ENCODE assay signal across 8 cellular contexts in genomic region chr6:35920793-35921732, GRCh38. TPM values are rescaled to one million over a fixed set of nuclear protein-coding genes. Genes with fewer than 3 reads are reported as not detected.
DNase-seq lines count a peak whose midpoint lies in the region; ATAC-seq and TF ChIP-seq lines count a peak whose summit lies in the region.

SRPK1 (minus strand) TSS chr6:35921098; CDS start chr6:35921056, 42 bp downstream.

- H3K27me3 Mint-ChIP-seq in activated CD4-positive, alpha-beta T cell treated with anti-CD3 and anti-CD28 coated beads, Interleukin-2, amount 10 ng/mL, durations not matched to agents 24 days and 14 days, result no peaks in the 10 kb centered on the region

- no peaks in the 10 kb centered on the region for H3K9me3 ChIP-seq in BE2C

- peaks cover 44% of the 10 kb centered on the region for H3K4me1 Mint-ChIP-seq in activated CD4-positive, alpha-beta T cell treated with anti-CD3 and anti-CD28 coated beads, Interleukin-2, amount 10 ng/mL, durations not matched to agents 24 days and 14 days

- H3K36me3 ChIP-seq in BE2C, result peaks cover 24% of the 10 kb centered on the region

- peak within 1 kb of the TSS; percentile 98 for H3K27ac Mint-ChIP-seq in activated CD4-positive, alpha-beta T cell treated with anti-CD3 and anti-CD28 coated beads, Interleukin-2, amount 10 ng/mL, durations not matched to agents 24 days and 14 days

- TF ChIP-seq CTCF in BE2C (IDR thresholded peaks at IDR 0.05; ENCODE audit: low read depth, low read length) (no peak), coronary artery (IDR thresholded peaks at IDR 0.05) (no peak)

- peak within 1 kb of the TSS; percentile 65 to 80 for H3K27ac ChIP-seq in coronary artery

- peak within 1 kb of the TSS; percentile 79 for H3K4me3 ChIP-seq in BE2C (ENCODE audit: low read depth, low read length)
- peak within 1 kb of the TSS; percentile 97 for H3K4me3 ChIP-seq in coronary artery

- DNase-seq in BE2C (peak; percentile 92), GM19238 (ENCODE audit: insufficient read length, low spot score) (peak; percentile 95), NCI-H510A treated with DMSO at 0.1 percent for 48 hours (lab: John Stamatoyannopoulos, UW) (peak; percentile 94), coronary artery (ENCODE audit: low spot score) (peak; percentile 88), left kidney (ENCODE audit: low read depth, low spot score) (peak; percentile 97)
- DNase-seq in activated CD4-positive, alpha-beta T cell treated with anti-CD3 and anti-CD28 coated beads, Interleukin-2, amount 10 ng/mL, durations not matched to agents 24 days and 14 days, result peak; percentile 97
- DNase-seq in stimulated activated CD4-positive, alpha-beta T cell treated with anti-CD3 and anti-CD28 coated beads, Interleukin-1b, Interleukin-23, amount 100 ng/mL, for 48 hours, result peak; percentile 89

- H3K9me3 Mint-ChIP-seq in activated CD4-positive, alpha-beta T cell treated with anti-CD3 and anti-CD28 coated beads, Interleukin-2, amount 10 ng/mL, durations not matched to agents 24 days and 14 days, result no peaks in the 10 kb centered on the region

- peak; percentile 73 for ATAC-seq in HG03439 (IDR thresholded peaks at IDR 0.05; ENCODE audit: unreplicated experiment)

- peak within 1 kb of the TSS; percentile 98 for H3K4me3 Mint-ChIP-seq in activated CD4-positive, alpha-beta T cell treated with anti-CD3 and anti-CD28 coated beads, Interleukin-2, amount 10 ng/mL, durations not matched to agents 24 days and 14 days

- no peaks in the 10 kb centered on the region for H3K27me3 ChIP-seq in BE2C

- H3K36me3 Mint-ChIP-seq in activated CD4-positive, alpha-beta T cell treated with anti-CD3 and anti-CD28 coated beads, Interleukin-2, amount 10 ng/mL, durations not matched to agents 24 days and 14 days (ENCODE audit: low read depth), result peaks cover 37% of the 10 kb centered on the region

- intact Hi-C loops in activated CD4-positive, alpha-beta T cell treated with anti-CD3 and anti-CD28 coated beads, Interleukin-2, amount 10 ng/mL, durations not matched to agents 24 days and 14 days (cut with micrococcal nuclease), result loop anchor here (1.0 kb wide), 1 partner anchor 106 kb away; the partner anchor contains the start of gene MAPK14

- no peaks in the 10 kb centered on the region for H3K4me1 ChIP-seq in BE2C

RNA-seq across cellular contexts. Expression of gene SRPK1, which starts in this region (rescaled TPM):
- polyA plus RNA-seq in BE2C (2012; ENCODE audit: insufficient read depth, insufficient read length, low read depth), result 38.8 TPM
- 162 and 163 TPM in 2 replicates for total RNA-seq in activated CD4-positive, alpha-beta T cell treated with anti-CD3 and anti-CD28 coated beads, Interleukin-2, amount 10 ng/mL, durations not matched to agents 24 days and 14 days

Comparison
In these comparisons a context has a peak if more than half of its experiments do, and no peak if none do; other contexts are left out.
1. Peak in every context shown above with its lines: DNase-seq, ATAC-seq, H3K4me3 ChIP-seq and H3K27ac ChIP-seq.